7 cellular contexts compared by ENCODE assay signal in the genomic region with DNA sequence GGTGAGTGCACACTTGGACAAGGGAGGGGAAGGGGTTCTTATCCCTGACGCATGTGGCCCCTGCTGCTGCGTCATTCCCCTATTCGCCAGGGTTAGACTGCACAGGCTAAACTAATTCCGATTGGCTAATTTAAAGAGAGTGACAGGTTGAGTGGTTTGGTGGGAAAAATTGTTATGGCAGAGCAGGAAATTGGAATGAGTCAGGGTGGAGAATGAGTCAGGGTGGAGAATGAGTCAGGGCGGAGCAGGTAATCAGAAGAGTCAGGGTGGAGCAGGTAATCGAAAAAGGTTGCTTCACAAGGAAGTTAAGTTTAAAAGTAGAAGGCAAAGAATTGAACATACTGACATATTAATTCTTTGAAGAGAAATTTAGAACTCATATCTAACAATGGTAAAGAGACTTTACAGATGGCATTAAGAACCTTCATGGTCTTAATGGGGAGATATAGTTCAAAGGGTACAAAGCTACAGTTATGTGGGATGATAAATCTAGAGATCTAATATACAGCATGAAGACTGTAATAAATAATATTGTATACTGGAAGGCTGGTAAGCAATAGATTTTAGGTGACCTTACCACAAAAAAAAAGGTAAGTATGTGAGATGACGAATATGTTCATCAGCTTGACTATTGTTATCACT.
DNase-seq lines count a peak whose midpoint lies in the region; ATAC-seq and TF ChIP-seq lines count a peak whose summit lies in the region.
"Not testable (repeated sequence)": the region's sequence is repeated elsewhere in the genome, so short reads cannot be mapped to it uniquely, and the experiment has no call there.

No MANE protein-coding gene starts in this region.

- not testable (repeated sequence) for H3K27ac ChIP-seq in GM23248; caudate nucleus (ENCODE audit: low read depth, low read length)

- not testable (repeated sequence) for H4K20me1 ChIP-seq in GM23248 (ENCODE audit: insufficient read depth)

- not testable (repeated sequence) for TF ChIP-seq CTCF in activated CD8-positive, alpha-beta T cell treated with anti-CD3 and anti-CD28 coated beads for 36 hours (IDR thresholded peaks at IDR 0.05)

- not testable (repeated sequence) for H3K9me2 ChIP-seq in GM23248 (ENCODE audit: insufficient read depth)

- intact Hi-C loops in activated CD8-positive, alpha-beta T cell treated with anti-CD3 and anti-CD28 coated beads for 36 hours (cut with micrococcal nuclease) = not testable (repeated sequence)

- not testable (repeated sequence) for H3K4me3 ChIP-seq in GM23248

- H3K4me3 Mint-ChIP-seq in activated CD8-positive, alpha-beta T cell treated with anti-CD3 and anti-CD28 coated beads for 36 hours = not testable (repeated sequence)

- H2AFZ ChIP-seq in GM23248 = not testable (repeated sequence)

- not testable (repeated sequence) for H3K4me1 ChIP-seq in GM23248 (ENCODE audit: insufficient read depth)

- POLR2A ChIA-PET in activated CD8-positive, alpha-beta T cell treated with anti-CD3 and anti-CD28 coated beads for 36 hours (lab: Charles Lee) = not testable (repeated sequence)

- not testable (repeated sequence) for H3K27me3 Mint-ChIP-seq in activated CD8-positive, alpha-beta T cell treated with anti-CD3 and anti-CD28 coated beads for 36 hours

- not testable (repeated sequence) for H3F3A ChIP-seq in GM23248 (ENCODE audit: insufficient read depth)

- in situ Hi-C loops in GM23248 (cut with MboI) = not testable (repeated sequence)

- 53 to 64% methylated on average over 7 of the region's 7 CpGs for WGBS in GM23248 (ENCODE audit: low coverage in 1 of 2, low lambda C conversion rate in 2 of 2, missing lambda C conversion rate in 2 of 2), 2 experiments

- not testable (repeated sequence) for H3K9me3 ChIP-seq in GM23248 (ENCODE audit: low read depth)

- DNase-seq in GM23248 = peak; percentile 15
- peak; percentile 97 for DNase-seq in HT1080 (ENCODE audit: low read depth)
- DNase-seq in RKO (ENCODE audit: low spot score) = peak; percentile 63
- peak; percentile 15 for DNase-seq in activated CD8-positive, alpha-beta T cell treated with anti-CD3 and anti-CD28 coated beads for 36 hours
- DNase-seq in caudate nucleus (lab: John Stamatoyannopoulos, UW) = peak in 34 of 61 donors; percentile 1 to 78 (median 20)
- peak; percentile 8 for DNase-seq in glomerular visceral epithelial cell (ENCODE audit: extremely low spot score)
- DNase-seq in putamen (ENCODE audit: low spot score) = peak; percentile 51

- not testable (repeated sequence) for H3K36me3 Mint-ChIP-seq in activated CD8-positive, alpha-beta T cell treated with anti-CD3 and anti-CD28 coated beads for 36 hours (ENCODE audit: low read depth)

- not testable (repeated sequence) for H3K36me3 ChIP-seq in GM23248 (ENCODE audit: low read depth)

- H3K9ac ChIP-seq in GM23248 = not testable (repeated sequence)

- H3K27me3 ChIP-seq in GM23248 (replicated peaks; ENCODE audit: insufficient read depth) = not testable (repeated sequence)

- not testable (repeated sequence) for H3K79me2 ChIP-seq in GM23248 (ENCODE audit: insufficient read depth)

- not testable (repeated sequence) for H3K4me1 Mint-ChIP-seq in activated CD8-positive, alpha-beta T cell treated with anti-CD3 and anti-CD28 coated beads for 36 hours (ENCODE audit: low read depth)

- CTCF ChIA-PET in activated CD8-positive, alpha-beta T cell treated with anti-CD3 and anti-CD28 coated beads for 36 hours (lab: Charles Lee) = not testable (repeated sequence)

- H3K27ac Mint-ChIP-seq in activated CD8-positive, alpha-beta T cell treated with anti-CD3 and anti-CD28 coated beads for 36 hours = peak overlapping the region; percentile 25

- not testable (repeated sequence) for H3K4me2 ChIP-seq in GM23248 (ENCODE audit: unreplicated experiment)

- H3K9me3 Mint-ChIP-seq in activated CD8-positive, alpha-beta T cell treated with anti-CD3 and anti-CD28 coated beads for 36 hours = not testable (repeated sequence)

- ATAC-seq in activated CD8-positive, alpha-beta T cell treated with anti-CD3 and anti-CD28 coated beads for 36 hours = not testable (repeated sequence)

Comparison
In these comparisons a context has a peak if more than half of its experiments do, and no peak if none do; other contexts are left out.
1. DNase-seq: peak in every context shown above with its lines; median percentile 97 in HT1080; 63 in RKO; 51 in putamen; 20 in caudate nucleus; 15 in GM23248; 15 in activated CD8-positive, alpha-beta T cell treated with anti-CD3 and anti-CD28 coated beads for 36 hours; 8 in glomerular visceral epithelial cell.